18 cellular contexts compared by ENCODE assay signal in the genomic region with DNA sequence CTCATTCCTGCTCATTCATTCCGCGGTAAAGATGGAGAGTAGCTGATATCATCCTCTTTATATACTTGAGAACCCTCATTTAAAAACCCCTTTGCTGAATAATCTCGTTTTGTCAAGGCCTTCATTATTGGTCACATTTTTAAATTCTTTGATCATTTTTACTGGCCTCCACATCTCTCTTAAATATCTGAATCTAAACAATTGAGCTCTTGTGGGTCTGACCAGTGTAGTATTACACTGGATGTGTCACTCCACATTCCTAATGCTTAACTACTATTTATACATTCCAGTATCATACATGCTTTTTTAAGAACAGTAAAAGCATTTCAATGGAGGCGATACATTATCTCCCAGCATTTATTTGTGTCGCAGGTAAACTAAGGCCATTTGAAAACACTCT. TPM values are rescaled to one million over a fixed set of nuclear protein-coding genes. Genes with fewer than 3 reads are reported as not detected.
DNase-seq lines count a peak whose midpoint lies in the region; TF ChIP-seq lines count a peak whose summit lies in the region.
"Had no signal": no experiment of that assay in that cellular context is flagged by ENCODE, and none has a peak within 500 bp of the region (broad histone marks: within the 10 kb centered on the region; RNA-seq: fewer than 3 reads in every experiment).

No MANE protein-coding gene starts in this region.

- H3K27me3 ChIP-seq in GM23248 (replicated peaks; ENCODE audit: insufficient read depth) (no peaks in the 10 kb centered on the region), SJCRH30 (no peaks in the 10 kb centered on the region), fibroblast of lung (ENCODE audit: control insufficient read depth, insufficient read depth, low read length) (no peaks in the 10 kb centered on the region), osteoblast (ENCODE audit: insufficient read depth, low read length) (no peaks in the 10 kb centered on the region)
- H3K27me3 ChIP-seq: colonic mucosa, esophagus squamous epithelium had no signal

- 81% methylated on average over 5 of the region's 5 CpGs for WGBS in GM23248 (ENCODE audit: low coverage in 1 of 2, low lambda C conversion rate in 2 of 2, missing lambda C conversion rate in 2 of 2), 2 experiments

- no peaks in the 10 kb centered on the region for H3K27me3 Mint-ChIP-seq in activated CD4-positive, alpha-beta memory T cell treated with anti-CD3 and anti-CD28 coated beads, Interleukin-2, amount 10 ng/mL, durations not matched to agents 7 days and 5 days
- H3K27me3 Mint-ChIP-seq: activated CD4-positive, alpha-beta memory T cell treated with anti-CD3 and anti-CD28 coated beads for 36 hours had no signal

- no peak overlapping the region for H3K4me3 Mint-ChIP-seq in activated CD4-positive, alpha-beta memory T cell treated with anti-CD3 and anti-CD28 coated beads, Interleukin-2, amount 10 ng/mL, durations not matched to agents 7 days and 5 days
- H3K4me3 Mint-ChIP-seq: activated CD4-positive, alpha-beta memory T cell treated with anti-CD3 and anti-CD28 coated beads for 36 hours; CD4-positive, CD25-positive, alpha-beta regulatory T cell; naive thymus-derived CD8-positive, alpha-beta T cell had no signal

- H3K36me3 Mint-ChIP-seq in activated CD4-positive, alpha-beta memory T cell treated with anti-CD3 and anti-CD28 coated beads, Interleukin-2, amount 10 ng/mL, durations not matched to agents 7 days and 5 days (ENCODE audit: low read depth): no peaks in the 10 kb centered on the region
- H3K36me3 Mint-ChIP-seq: CD4-positive, CD25-positive, alpha-beta regulatory T cell had no signal

- in situ Hi-C loops in GM23248 (cut with MboI): no loop called here

- H2AFZ ChIP-seq in GM23248: 0 out of 2 replicates have a peak overlapping the region, but pooled peaks have one; percentile 29
- H2AFZ ChIP-seq in fibroblast of lung (ENCODE audit: low read length): no peak overlapping the region
- no peak overlapping the region for H2AFZ ChIP-seq in osteoblast (ENCODE audit: low read length)

- no peak overlapping the region for H3K27ac Mint-ChIP-seq in activated CD4-positive, alpha-beta memory T cell treated with anti-CD3 and anti-CD28 coated beads, Interleukin-2, amount 10 ng/mL, durations not matched to agents 7 days and 5 days
- H3K27ac Mint-ChIP-seq: activated CD4-positive, alpha-beta memory T cell treated with anti-CD3 and anti-CD28 coated beads for 36 hours; CD4-positive, CD25-positive, alpha-beta regulatory T cell; naive thymus-derived CD8-positive, alpha-beta T cell had no signal

- TF ChIP-seq CTCF in fibroblast of lung (conservative IDR thresholded peaks at IDR 0.05 in 1 of 2, IDR thresholded peaks at IDR 0.05 in 1 of 2; ENCODE audit: low read depth in 1 of 2, low read length in 2 of 2) (no peak), osteoblast (IDR thresholded peaks at IDR 0.05; ENCODE audit: extremely low read depth, low read depth, low read length) (no peak)

- CTCF ChIA-PET in activated CD4-positive, alpha-beta memory T cell treated with anti-CD3 and anti-CD28 coated beads, Interleukin-2, amount 10 ng/mL, durations not matched to agents 7 days and 5 days (lab: Charles Lee): interaction anchor here (0.5 kb wide), 1 partner anchor 316 kb away, joined by 5 read pairs; no protein-coding TSS in a partner anchor

- H3K79me2 ChIP-seq in GM23248 (ENCODE audit: insufficient read depth) (no peaks in the 10 kb centered on the region), fibroblast of lung (ENCODE audit: control insufficient read depth, insufficient read depth, low read length) (no peaks in the 10 kb centered on the region), osteoblast (ENCODE audit: insufficient read depth, low read length) (no peaks in the 10 kb centered on the region)

- no peak overlapping the region for H3K27ac ChIP-seq in GM23248
- peak overlapping the region; percentile 25; the same call in 1 of the 2 replicates for H3K27ac ChIP-seq in SJCRH30
- H3K27ac ChIP-seq in fibroblast of lung (ENCODE audit: insufficient read depth, low read length): no peak overlapping the region
- no peak overlapping the region for H3K27ac ChIP-seq in osteoblast (ENCODE audit: low read depth, low read length)
- H3K27ac ChIP-seq: colonic mucosa, esophagus squamous epithelium, skin epidermis had no signal

- H3K4me1 ChIP-seq in GM23248 (ENCODE audit: insufficient read depth) (peaks cover 12% of the 10 kb centered on the region), SJCRH30 (peaks cover 19% of the 10 kb centered on the region), fibroblast of lung (ENCODE audit: control insufficient read depth, extremely low read depth, insufficient read depth, low read length) (no peaks in the 10 kb centered on the region), osteoblast (ENCODE audit: insufficient read depth, low read length) (peaks cover 8% of the 10 kb centered on the region)
- H3K4me1 ChIP-seq: colonic mucosa, esophagus squamous epithelium had no signal

- POLR2A ChIA-PET in activated CD4-positive, alpha-beta memory T cell treated with anti-CD3 and anti-CD28 coated beads, Interleukin-2, amount 10 ng/mL, durations not matched to agents 7 days and 5 days (lab: Charles Lee): no interaction called here

- H3K4me3 ChIP-seq in GM23248 (no peak overlapping the region), SJCRH30 (no peak overlapping the region), fibroblast of lung (replicated peaks in 1 of 4; ENCODE audit: control extremely low read depth in 1 of 4, insufficient read depth in 1 of 4, low read depth in 3 of 4, low read length in 4 of 4) (no peak overlapping the region), osteoblast (ENCODE audit: insufficient read depth, low read length) (no peak overlapping the region)
- H3K4me3 ChIP-seq: colonic mucosa, esophagus squamous epithelium, skin epidermis had no signal

- no peaks in the 10 kb centered on the region for H3F3A ChIP-seq in GM23248 (ENCODE audit: insufficient read depth)

- H3K36me3 ChIP-seq in GM23248 (ENCODE audit: low read depth) (no peaks in the 10 kb centered on the region), SJCRH30 (no peaks in the 10 kb centered on the region), fibroblast of lung (ENCODE audit: control insufficient read depth, insufficient read depth, low read length) (no peaks in the 10 kb centered on the region), osteoblast (ENCODE audit: insufficient read depth, low read length) (no peaks in the 10 kb centered on the region)
- H3K36me3 ChIP-seq: colonic mucosa, esophagus squamous epithelium had no signal

- peak; percentile 46 for DNase-seq in GM23248
- DNase-seq in SJCRH30: peak in 1 of 2 experiments; percentile 59
- DNase-seq in fibroblast of lung (ENCODE audit: low read depth in 2 of 2): peak; percentile 65 to 94
- peak; percentile 32 for DNase-seq in osteoblast (ENCODE audit: insufficient read length, low spot score, missing footprints)
- no peak for DNase-seq in LoVo (ENCODE audit: low spot score)
- no peak for DNase-seq in NCI-H2029 (lab: John Stamatoyannopoulos, UW)
- no peak for DNase-seq in activated gamma-delta T cell treated with Interleukin-2 at 50 U/mL for 16 hours
- DNase-seq in activated CD4-positive, alpha-beta memory T cell treated with anti-CD3 and anti-CD28 coated beads, Interleukin-2, amount 10 ng/mL, durations not matched to agents 7 days and 5 days: no peak
- DNase-seq: activated CD4-positive, alpha-beta memory T cell treated with anti-CD3 and anti-CD28 coated beads for 36 hours; activated effector memory CD4-positive, alpha-beta T cell treated with Interleukin-2 at 50 U/mL for 16 hours; CD4-positive, CD25-positive, alpha-beta regulatory T cell; colonic mucosa; esophagus squamous epithelium; naive thymus-derived CD8-positive, alpha-beta T cell; NCI-H1436; NCI-H526; T1000 had no signal

- H3K4me2 ChIP-seq in GM23248 (ENCODE audit: unreplicated experiment) (peak overlapping the region; percentile 2), fibroblast of lung (ENCODE audit: extremely low read depth, insufficient read depth, low read length) (peak overlapping the region; percentile 17), osteoblast (ENCODE audit: insufficient read depth, low read length) (no peak overlapping the region)

- no peaks in the 10 kb centered on the region for H3K9me2 ChIP-seq in GM23248 (ENCODE audit: insufficient read depth)

- H3K9me3 ChIP-seq in GM23248 (ENCODE audit: low read depth): no peaks in the 10 kb centered on the region
- no peaks in the 10 kb centered on the region; the same call in 1 of the 2 replicates for H3K9me3 ChIP-seq in SJCRH30 (replicated peaks)
- no peaks in the 10 kb centered on the region for H3K9me3 ChIP-seq in fibroblast of lung (ENCODE audit: control insufficient read depth, insufficient read depth, low read depth, low read length)
- no peaks in the 10 kb centered on the region for H3K9me3 ChIP-seq in osteoblast (ENCODE audit: low read depth, low read length)
- H3K9me3 ChIP-seq: colonic mucosa, esophagus squamous epithelium had no signal

- H3K9ac ChIP-seq in GM23248 (no peak overlapping the region), fibroblast of lung (ENCODE audit: insufficient read depth, low read length) (no peak overlapping the region)

- no peaks in the 10 kb centered on the region for H3K9me3 Mint-ChIP-seq in activated CD4-positive, alpha-beta memory T cell treated with anti-CD3 and anti-CD28 coated beads, Interleukin-2, amount 10 ng/mL, durations not matched to agents 7 days and 5 days

- H4K20me1 ChIP-seq in GM23248 (ENCODE audit: insufficient read depth): no peaks in the 10 kb centered on the region
- no peaks in the 10 kb centered on the region for H4K20me1 ChIP-seq in fibroblast of lung (ENCODE audit: control insufficient read depth, extremely low read depth, insufficient read depth, low read length)
- no peaks in the 10 kb centered on the region for H4K20me1 ChIP-seq in osteoblast (ENCODE audit: insufficient read depth, low read length)

- H3K4me1 Mint-ChIP-seq in activated CD4-positive, alpha-beta memory T cell treated with anti-CD3 and anti-CD28 coated beads, Interleukin-2, amount 10 ng/mL, durations not matched to agents 7 days and 5 days: no peaks in the 10 kb centered on the region
- H3K4me1 Mint-ChIP-seq: CD4-positive, CD25-positive, alpha-beta regulatory T cell; naive thymus-derived CD8-positive, alpha-beta T cell had no signal

RNA-seq across cellular contexts. Expression of gene PRPS1L1, which starts 12.6 kb away (rescaled TPM):
- total RNA-seq in GM23248 (2014; rRNA removed; shearing (Covaris generic)): not detected in 2 replicates
- not detected in 2 replicates for polyA plus RNA-seq in GM23248 (2016; fragmentation: Nextera tagmentation; extraction: Ambion mirVana)
- not detected in 2 replicates for total RNA-seq in SJCRH30 (2014; rRNA removed; shearing (Covaris generic))
- not detected in 2 replicates for total RNA-seq in fibroblast of lung
- not detected in 2 replicates for polyA plus RNA-seq in fibroblast of lung
- not detected in 2 replicates for polyA plus RNA-seq in fibroblast of lung (2012)
- polyA minus RNA-seq in fibroblast of lung (ENCODE audit: low replicate concordance): not detected in 2 replicates
- not detected in 2 replicates for total RNA-seq in osteoblast
- not detected for total RNA-seq in activated CD4-positive, alpha-beta memory T cell treated with anti-CD3 and anti-CD28 coated beads, Interleukin-2, amount 10 ng/mL, durations not matched to agents 7 days and 5 days
- total RNA-seq: activated CD4-positive, alpha-beta memory T cell treated with anti-CD3 and anti-CD28 coated beads for 36 hours; CD4-positive, CD25-positive, alpha-beta regulatory T cell; colonic mucosa; esophagus squamous epithelium; naive thymus-derived CD8-positive, alpha-beta T cell had no signal
- polyA plus RNA-seq: CD4-positive, CD25-positive, alpha-beta regulatory T cell; naive thymus-derived CD8-positive, alpha-beta T cell had no signal

Comparison
In these comparisons a context has a peak if more than half of its experiments do, and no peak if none do; other contexts are left out.
1. DNase-seq: peak in GM23248 (single experiment), fibroblast of lung (2 of 2) and osteoblast (single experiment); none in LoVo (single experiment), NCI-H2029 (single experiment), activated gamma-delta T cell treated with Interleukin-2 at 50 U/mL for 16 hours (single experiment) and activated CD4-positive, alpha-beta memory T cell treated with anti-CD3 and anti-CD28 coated beads, Interleukin-2, amount 10 ng/mL, durations not matched to agents 7 days and 5 days (single experiment).